8 cellular contexts compared by ENCODE assay signal in genomic region chrX:2627272-2627867, GRCh38.
DNase-seq lines count a peak whose midpoint lies in the region; ATAC-seq and TF ChIP-seq lines count a peak whose summit lies in the region.

No MANE protein-coding gene starts in this region.

- H3K4me1 ChIP-seq in Karpas-422 (ENCODE audit: low read length) (peaks cover 11% of the 10 kb centered on the region), upper lobe of left lung (no peaks in the 10 kb centered on the region)

- H2AFZ ChIP-seq in Karpas-422 (ENCODE audit: low read length), result no peak overlapping the region

- no peaks in the 10 kb centered on the region for H3K27me3 Mint-ChIP-seq in activated naive CD8-positive, alpha-beta T cell treated with anti-CD3 and anti-CD28 coated beads, Interleukin-2, amount 10 ng/mL, durations not matched to agents 7 days and 5 days

- H3K9me3 ChIP-seq in Karpas-422 (ENCODE audit: low read length) (peaks cover 21% of the 10 kb centered on the region), upper lobe of left lung (peaks cover 0 to 8% (median 6%) of the 10 kb centered on the region in 4 donors)

- no peak overlapping the region for H3K4me3 Mint-ChIP-seq in activated naive CD8-positive, alpha-beta T cell treated with anti-CD3 and anti-CD28 coated beads, Interleukin-2, amount 10 ng/mL, durations not matched to agents 7 days and 5 days

- DNase-seq in Karpas-422, result peak; percentile 77
- DNase-seq in activated naive CD8-positive, alpha-beta T cell treated with anti-CD3 and anti-CD28 coated beads, Interleukin-2, amount 10 ng/mL, durations not matched to agents 7 days and 5 days, result no peak
- peak in 1 of 2 donors; percentile 52 for DNase-seq in left colon
- no peak for DNase-seq in upper lobe of left lung
- DNase-seq in HUDEP-2 (lab: John Stamatoyannopoulos, UW; ENCODE audit: unreplicated experiment in 76 of 76), result no peak
- no peak for DNase-seq in posterior vena cava (ENCODE audit: low spot score)

- H3K4me2 ChIP-seq in Karpas-422 (ENCODE audit: low read depth, low read length, poor library complexity, severe bottlenecking), result no peak overlapping the region

- peak overlapping the region; percentile 24 for H3K27ac Mint-ChIP-seq in activated naive CD8-positive, alpha-beta T cell treated with anti-CD3 and anti-CD28 coated beads, Interleukin-2, amount 10 ng/mL, durations not matched to agents 7 days and 5 days

- no peak for TF ChIP-seq POLR2A in upper lobe of left lung (IDR thresholded peaks at IDR 0.05)

- intact Hi-C loops in left colon (cut with DNase I, micrococcal nuclease) (no loop called here), posterior vena cava (cut with DNase I) (no loop called here)

- TF ChIP-seq CTCF in C4-2B (conservative IDR thresholded peaks at IDR 0.05) (peak; percentile 40), upper lobe of left lung (IDR thresholded peaks at IDR 0.05) (peak in 5 of 6 experiments; percentile 16 to 44 (median 36))

- H3K36me3 ChIP-seq in Karpas-422 (ENCODE audit: insufficient read depth, low read length) (peaks cover 67% of the 10 kb centered on the region), upper lobe of left lung (peaks cover 0 to 42% (median 11%) of the 10 kb centered on the region in 4 donors)

- peaks cover 36% of the 10 kb centered on the region for H3K9me3 Mint-ChIP-seq in activated naive CD8-positive, alpha-beta T cell treated with anti-CD3 and anti-CD28 coated beads, Interleukin-2, amount 10 ng/mL, durations not matched to agents 7 days and 5 days

- 50 to 63% methylated on average over 3 of the region's 3 CpGs for WGBS in upper lobe of left lung, 2 donors

- POLR2A ChIA-PET in activated naive CD8-positive, alpha-beta T cell treated with anti-CD3 and anti-CD28 coated beads, Interleukin-2, amount 10 ng/mL, durations not matched to agents 7 days and 5 days (lab: Charles Lee), result no interaction called here

- H3K27me3 ChIP-seq in Karpas-422 (ENCODE audit: low read length), result no peaks in the 10 kb centered on the region
- H3K27me3 ChIP-seq in upper lobe of left lung, result no peaks in the 10 kb centered on the region

- H3K4me3 ChIP-seq in Karpas-422 (ENCODE audit: low read length), result peak overlapping the region; percentile 44; the same call in 1 of the 2 replicates
- H3K4me3 ChIP-seq in upper lobe of left lung, result no peak overlapping the region

- H3K27ac ChIP-seq in C4-2B (no peak overlapping the region), Karpas-422 (ENCODE audit: low read length) (no peak overlapping the region), upper lobe of left lung (no peak overlapping the region)

- TF ChIP-seq EP300 in upper lobe of left lung (IDR thresholded peaks at IDR 0.05), result no peak

- peaks cover 41% of the 10 kb centered on the region for H3K4me1 Mint-ChIP-seq in activated naive CD8-positive, alpha-beta T cell treated with anti-CD3 and anti-CD28 coated beads, Interleukin-2, amount 10 ng/mL, durations not matched to agents 7 days and 5 days

- H3K79me2 ChIP-seq in Karpas-422 (ENCODE audit: low read length), result peaks cover 4% of the 10 kb centered on the region

- H3K9me2 ChIP-seq in Karpas-422 (replicated peaks; ENCODE audit: insufficient read depth, low read length), result no peaks in the 10 kb centered on the region

- H3K9ac ChIP-seq in Karpas-422 (ENCODE audit: low read length), result no peak overlapping the region

- ATAC-seq in GM21360 (IDR thresholded peaks at IDR 0.05; ENCODE audit: unreplicated experiment), result peak; percentile 62
- ATAC-seq in activated naive CD8-positive, alpha-beta T cell treated with anti-CD3 and anti-CD28 coated beads, Interleukin-2, amount 10 ng/mL, durations not matched to agents 7 days and 5 days (ENCODE audit: low read depth), result peak; percentile 64
- ATAC-seq in left colon, result peak; percentile 49
- ATAC-seq in upper lobe of left lung (ENCODE audit: low FRiP score in 2 of 2), result no peak

- H3K36me3 Mint-ChIP-seq in activated naive CD8-positive, alpha-beta T cell treated with anti-CD3 and anti-CD28 coated beads, Interleukin-2, amount 10 ng/mL, durations not matched to agents 7 days and 5 days, result peaks cover 72% of the 10 kb centered on the region

- no peaks in the 10 kb centered on the region for H4K20me1 ChIP-seq in Karpas-422 (ENCODE audit: insufficient read depth, low read depth, low read length)

Comparison
In these comparisons a context has a peak if more than half of its experiments do, and no peak if none do; other contexts are left out.
1. ATAC-seq: peak in GM21360 (single experiment), activated naive CD8-positive, alpha-beta T cell treated with anti-CD3 and anti-CD28 coated beads, Interleukin-2, amount 10 ng/mL, durations not matched to agents 7 days and 5 days (single experiment) and left colon (single experiment); none in upper lobe of left lung (0 of 2).